9 cellular contexts compared by ENCODE assay signal in genomic region chr3:54121404-54122045, GRCh38. TPM values are rescaled to one million over a fixed set of nuclear protein-coding genes. Genes with fewer than 3 reads are reported as not detected.
DNase-seq lines count a peak whose midpoint lies in the region; ATAC-seq and TF ChIP-seq lines count a peak whose summit lies in the region.
"Had no signal": no experiment of that assay in that cellular context is flagged by ENCODE, and none has a peak within 500 bp of the region (broad histone marks: within the 10 kb centered on the region; RNA-seq: fewer than 3 reads in every experiment).

No MANE protein-coding gene starts in this region.

- CTCF ChIA-PET in Calu3 (lab: Charles Lee), result interaction anchor here (0.6 kb wide), 1 partner anchor 29 kb away, joined by 5 read pairs; no protein-coding TSS in a partner anchor

- H3K36me3 ChIP-seq in esophagus (ENCODE audit: control insufficient read depth in 2 of 2, insufficient read depth in 2 of 2, low read length in 1 of 2), result no peaks in the 10 kb centered on the region

- no peak overlapping the region for H3K27ac Mint-ChIP-seq in Calu3 (ENCODE audit: unreplicated experiment)

- H3K27me3 Mint-ChIP-seq in Calu3 (ENCODE audit: unreplicated experiment), result peaks cover 75% of the 10 kb centered on the region

- BruUV-seq in Calu3 (replicated peaks; lab: Mats Ljungman, UMichigan), result no TSS peak

- peaks cover 0 to 6% of the 10 kb centered on the region in 2 donors for H3K4me1 ChIP-seq in esophagus (ENCODE audit: control insufficient read depth in 2 of 2, insufficient read depth in 2 of 2, low read length in 1 of 2)

- peaks cover 0 to 4% of the 10 kb centered on the region in 2 donors for H3K27me3 ChIP-seq in esophagus (ENCODE audit: control insufficient read depth in 1 of 2, insufficient read depth in 2 of 2, low read length in 2 of 2)

- TF ChIP-seq CTCF in Calu3 (IDR thresholded peaks at IDR 0.05; ENCODE audit: unreplicated experiment) (no peak), omental fat pad (IDR thresholded peaks at IDR 0.05) (no peak)

- H3K36me3 Mint-ChIP-seq in Calu3 (ENCODE audit: insufficient read depth, unreplicated experiment), result no peaks in the 10 kb centered on the region

- peak overlapping the region; percentile 41 for H3K4me3 Mint-ChIP-seq in Calu3 (ENCODE audit: low read depth, unreplicated experiment)
- H3K4me3 Mint-ChIP-seq: central memory CD8-positive, alpha-beta T cell had no signal

- no peaks in the 10 kb centered on the region for H3K9me3 Mint-ChIP-seq in Calu3 (ENCODE audit: low read depth, unreplicated experiment)

- no peaks in the 10 kb centered on the region for H3K4me1 Mint-ChIP-seq in Calu3 (ENCODE audit: low read depth, unreplicated experiment)
- H3K4me1 Mint-ChIP-seq: central memory CD8-positive, alpha-beta T cell had no signal

- no peaks in the 10 kb centered on the region for H3K9me3 ChIP-seq in esophagus (ENCODE audit: control insufficient read depth in 2 of 2, insufficient read depth in 1 of 2, low read depth in 1 of 2, low read length in 1 of 2)

- intact Hi-C loops in Calu3 (cut with micrococcal nuclease; ENCODE audit: unreplicated experiment), result no loop called here

- ATAC-seq in HG03175 (IDR thresholded peaks at IDR 0.05; ENCODE audit: unreplicated experiment) (peak; percentile 22), omental fat pad (ENCODE audit: low FRiP score) (peak; percentile 23), GM19395 (IDR thresholded peaks at IDR 0.05; ENCODE audit: unreplicated experiment) (no peak), GM21515 (IDR thresholded peaks at IDR 0.05; ENCODE audit: unreplicated experiment) (no peak), HG02571 (IDR thresholded peaks at IDR 0.05; ENCODE audit: unreplicated experiment) (no peak)

- 1 to 3% methylated on average over 53 to 71 of the region's 71 CpGs for WGBS in esophagus, 2 donors

- H3K27ac ChIP-seq in esophagus (ENCODE audit: low read depth in 2 of 2, low read length in 1 of 2), result no peak overlapping the region

- DNase-seq in Calu3, result no peak
- no peak for DNase-seq in omental fat pad (ENCODE audit: low spot score)
- DNase-seq in kidney tubule cell (ENCODE audit: low spot score), result no peak

- H3K4me3 ChIP-seq in esophagus (ENCODE audit: low read depth in 1 of 2, low read length in 2 of 2), result peak overlapping the region; percentile 38 to 72

RNA-seq across cellular contexts. Expression of gene CACNA2D3, which starts 0.8 kb away (rescaled TPM):
- total RNA-seq in Calu3 (2022), result not detected in 2 replicates
- polyA plus RNA-seq in esophagus, result 1 to 10 TPM; 1.7 to 1.8 TPM
- total RNA-seq in omental fat pad, result 1 to 10 TPM; 2.6 to 6.1 (median 4.5) TPM

Comparison
In these comparisons a context has a peak if more than half of its experiments do, and no peak if none do; other contexts are left out.
1. ATAC-seq: peak in HG03175 (single experiment) and omental fat pad (single experiment); none in GM19395 (single experiment), GM21515 (single experiment) and HG02571 (single experiment).